15 cellular contexts compared by ENCODE assay signal in genomic region chr1:205961405-205961804, GRCh38. TPM values are rescaled to one million over a fixed set of nuclear protein-coding genes. Genes with fewer than 3 reads are reported as not detected.
A peak's percentile ranks its signal among the peaks of the same experiment; 100 is the strongest.
DNase-seq lines count a peak whose midpoint lies in the region; ATAC-seq, FAIRE-seq and TF ChIP-seq lines count a peak whose summit lies in the region.
"Had no signal": no experiment of that assay in that cellular context is flagged by ENCODE, and none has a peak within 500 bp of the region (broad histone marks: within the 10 kb centered on the region; RNA-seq: fewer than 3 reads in every experiment).

No MANE protein-coding gene starts in this region.

- no peaks in the 10 kb centered on the region for H3K9me3 ChIP-seq in naive thymus-derived CD4-positive, alpha-beta T cell (ENCODE audit: control insufficient read depth in 2 of 3, low read length in 3 of 3)
- no peaks in the 10 kb centered on the region for H3K9me3 ChIP-seq in CD8-positive, alpha-beta memory T cell (ENCODE audit: low read length)

- H3K27me3 Mint-ChIP-seq in activated CD4-positive, alpha-beta T cell treated with anti-CD3 and anti-CD28 coated beads for 36 hours: peaks cover 4% of the 10 kb centered on the region
- peaks cover 25% of the 10 kb centered on the region for H3K27me3 Mint-ChIP-seq in activated T-cell treated with anti-CD3 and anti-CD28 coated beads, Interleukin-2, amount 50 U/mL, for 72 hours (ENCODE audit: low read depth)
- peaks cover 0 to 28% (median 17%) of the 10 kb centered on the region in 5 donors for H3K27me3 Mint-ChIP-seq in naive thymus-derived CD4-positive, alpha-beta T cell
- H3K27me3 Mint-ChIP-seq in CD8-positive, alpha-beta memory T cell: peaks cover 11 to 40% of the 10 kb centered on the region in 2 donors

- ATAC-seq in activated CD4-positive, alpha-beta T cell treated with anti-CD3 and anti-CD28 coated beads for 36 hours: peak; percentile 89
- ATAC-seq in GM18868 (IDR thresholded peaks at IDR 0.05; ENCODE audit: unreplicated experiment): peak; percentile 53
- peak; percentile 83 to 92 for ATAC-seq in activated T-cell treated with anti-CD3 and anti-CD28 coated beads, Interleukin-2, amount 50 U/mL, for 72 hours (replicated peaks in 1 of 2)
- ATAC-seq in naive thymus-derived CD4-positive, alpha-beta T cell: peak; percentile 46

- no peak for FAIRE-seq in GM12892 (lab: Jason Lieb, UNC)

- H3K27ac ChIP-seq in naive thymus-derived CD4-positive, alpha-beta T cell (ENCODE audit: low read depth, low read length): no peak overlapping the region
- H3K27ac ChIP-seq in CD8-positive, alpha-beta memory T cell (ENCODE audit: low read depth, low read length): no peak overlapping the region

- H3K4me3 Mint-ChIP-seq in activated CD4-positive, alpha-beta T cell treated with anti-CD3 and anti-CD28 coated beads for 36 hours: no peak overlapping the region
- H3K4me3 Mint-ChIP-seq in activated T-cell treated with anti-CD3 and anti-CD28 coated beads, Interleukin-2, amount 50 U/mL, for 72 hours: no peak overlapping the region
- H3K4me3 Mint-ChIP-seq in naive thymus-derived CD4-positive, alpha-beta T cell: no peak overlapping the region
- H3K4me3 Mint-ChIP-seq in CD8-positive, alpha-beta memory T cell: no peak overlapping the region
- H3K4me3 Mint-ChIP-seq: activated naive CD8-positive, alpha-beta T cell treated with anti-CD3 and anti-CD28 coated beads, Interleukin-2, amount 10 ng/mL, durations not matched to agents 7 days and 5 days; nephron progenitor cell; type B pancreatic cell had no signal

- H3K36me3 ChIP-seq in naive thymus-derived CD4-positive, alpha-beta T cell (ENCODE audit: control insufficient read depth in 2 of 3, insufficient read depth in 3 of 3, low read length in 3 of 3): no peaks in the 10 kb centered on the region
- no peaks in the 10 kb centered on the region for H3K36me3 ChIP-seq in CD8-positive, alpha-beta memory T cell (ENCODE audit: insufficient read depth, low read length)

- H3K4me1 ChIP-seq in naive thymus-derived CD4-positive, alpha-beta T cell (ENCODE audit: control insufficient read depth in 2 of 2, insufficient read depth in 2 of 2, low read length in 2 of 2): no peaks in the 10 kb centered on the region
- H3K4me1 ChIP-seq in CD8-positive, alpha-beta memory T cell (ENCODE audit: insufficient read depth, low read length): no peaks in the 10 kb centered on the region

- H3K27ac Mint-ChIP-seq in activated CD4-positive, alpha-beta T cell treated with anti-CD3 and anti-CD28 coated beads for 36 hours: peak overlapping the region; percentile 44
- no peak overlapping the region for H3K27ac Mint-ChIP-seq in activated T-cell treated with anti-CD3 and anti-CD28 coated beads, Interleukin-2, amount 50 U/mL, for 72 hours
- H3K27ac Mint-ChIP-seq in naive thymus-derived CD4-positive, alpha-beta T cell: peak overlapping the region in 1 of 9 donors; percentile 81
- no peak overlapping the region for H3K27ac Mint-ChIP-seq in CD8-positive, alpha-beta memory T cell
- H3K27ac Mint-ChIP-seq: activated naive CD8-positive, alpha-beta T cell treated with anti-CD3 and anti-CD28 coated beads, Interleukin-2, amount 10 ng/mL, durations not matched to agents 7 days and 5 days; nephron progenitor cell; type B pancreatic cell had no signal

- intact Hi-C loops in activated CD4-positive, alpha-beta T cell treated with anti-CD3 and anti-CD28 coated beads for 36 hours (cut with DNase I, micrococcal nuclease): loop anchor here in 1 of 2 experiments (5.0 kb wide), 1 partner anchor 169 kb away; no protein-coding TSS in a partner anchor
- intact Hi-C loops in naive thymus-derived CD4-positive, alpha-beta T cell (cut with micrococcal nuclease): no loop called here

- H3K4me3 ChIP-seq in naive thymus-derived CD4-positive, alpha-beta T cell (ENCODE audit: low read length): no peak overlapping the region
- H3K4me3 ChIP-seq in CD8-positive, alpha-beta memory T cell (ENCODE audit: low read length): no peak overlapping the region

- CTCF ChIA-PET in activated CD4-positive, alpha-beta T cell treated with anti-CD3 and anti-CD28 coated beads for 36 hours (lab: Charles Lee): interaction anchor here (0.6 to 4.3 kb wide), 4 partner anchors 16 to 69 kb away, joined by 3 to 23 read pairs (median 4); no protein-coding TSS in a partner anchor
- CTCF ChIA-PET in naive thymus-derived CD4-positive, alpha-beta T cell (lab: Charles Lee): no interaction called here
- CTCF ChIA-PET in CD8-positive, alpha-beta memory T cell (lab: Charles Lee): interaction anchor here (1.8 to 1.9 kb wide), 2 partner anchors 11 to 16 kb away, joined by 3 to 7 read pairs; no protein-coding TSS in a partner anchor

- TF ChIP-seq POLR2A in GM12892 (IDR thresholded peaks at IDR 0.05; ENCODE audit: low read depth, low read length): no peak

- no peaks in the 10 kb centered on the region for H3K9me3 Mint-ChIP-seq in activated CD4-positive, alpha-beta T cell treated with anti-CD3 and anti-CD28 coated beads for 36 hours (ENCODE audit: low read depth)
- no peaks in the 10 kb centered on the region for H3K9me3 Mint-ChIP-seq in activated T-cell treated with anti-CD3 and anti-CD28 coated beads, Interleukin-2, amount 50 U/mL, for 72 hours
- no peaks in the 10 kb centered on the region for H3K9me3 Mint-ChIP-seq in naive thymus-derived CD4-positive, alpha-beta T cell
- peaks cover 0 to 3% (median 0%) of the 10 kb centered on the region in 5 donors for H3K9me3 Mint-ChIP-seq in CD8-positive, alpha-beta memory T cell
- H3K9me3 Mint-ChIP-seq: activated naive CD8-positive, alpha-beta T cell treated with anti-CD3 and anti-CD28 coated beads, Interleukin-2, amount 10 ng/mL, durations not matched to agents 7 days and 5 days; nephron progenitor cell; type B pancreatic cell had no signal

- peaks cover 9% of the 10 kb centered on the region for H3K4me1 Mint-ChIP-seq in activated CD4-positive, alpha-beta T cell treated with anti-CD3 and anti-CD28 coated beads for 36 hours
- H3K4me1 Mint-ChIP-seq in activated T-cell treated with anti-CD3 and anti-CD28 coated beads, Interleukin-2, amount 50 U/mL, for 72 hours (ENCODE audit: low read depth): peaks cover 24% of the 10 kb centered on the region
- peaks cover 0 to 11% (median 0%) of the 10 kb centered on the region in 7 donors for H3K4me1 Mint-ChIP-seq in naive thymus-derived CD4-positive, alpha-beta T cell
- no peaks in the 10 kb centered on the region for H3K4me1 Mint-ChIP-seq in CD8-positive, alpha-beta memory T cell
- H3K4me1 Mint-ChIP-seq: activated naive CD8-positive, alpha-beta T cell treated with anti-CD3 and anti-CD28 coated beads, Interleukin-2, amount 10 ng/mL, durations not matched to agents 7 days and 5 days had no signal

- no peaks in the 10 kb centered on the region for H3K27me3 ChIP-seq in naive thymus-derived CD4-positive, alpha-beta T cell (ENCODE audit: control insufficient read depth in 2 of 2, insufficient read depth in 2 of 2, low read length in 2 of 2)
- no peaks in the 10 kb centered on the region for H3K27me3 ChIP-seq in CD8-positive, alpha-beta memory T cell (ENCODE audit: insufficient read depth, low read length, poor library complexity, severe bottlenecking)

- POLR2A ChIA-PET in activated CD4-positive, alpha-beta T cell treated with anti-CD3 and anti-CD28 coated beads for 36 hours (lab: Charles Lee): no interaction called here
- POLR2A ChIA-PET in naive thymus-derived CD4-positive, alpha-beta T cell (lab: Charles Lee): interaction anchor here (0.6 kb wide), 1 partner anchor 121 kb away, joined by 4 read pairs; no protein-coding TSS in a partner anchor
- POLR2A ChIA-PET in CD8-positive, alpha-beta memory T cell (lab: Charles Lee): no interaction called here

- DNase-seq in activated CD4-positive, alpha-beta T cell treated with anti-CD3 and anti-CD28 coated beads for 36 hours: peak; percentile 64
- no peak for DNase-seq in activated CD4-positive, alpha-beta T cell treated with anti-CD3 and anti-CD28 coated beads, Interleukin-2, amount 50 U/mL, for 1 hour
- DNase-seq in activated T-cell treated with anti-CD3 and anti-CD28 coated beads, Interleukin-2, amount 50 U/mL, for 72 hours: peak; percentile 41 to 43
- peak in 1 of 9 donors; percentile 33 for DNase-seq in naive thymus-derived CD4-positive, alpha-beta T cell
- DNase-seq in GM12892 (ENCODE audit: insufficient read length) (no peak), NOMO-1 (lab: John Stamatoyannopoulos, UW; ENCODE audit: unreplicated experiment in 2 of 2) (no peak)
- no peak for DNase-seq in CD8-positive, alpha-beta memory T cell
- DNase-seq: activated naive CD8-positive, alpha-beta T cell treated with anti-CD3 and anti-CD28 coated beads, Interleukin-2, amount 10 ng/mL, durations not matched to agents 7 days and 5 days; effector memory CD4-positive, alpha-beta T cell; nephron progenitor cell; stimulated activated CD4-positive, alpha-beta T cell treated with anti-CD3 and anti-CD28 coated beads, Interleukin-4, amount 100 ng/mL, for 24 hours had no signal

- no peaks in the 10 kb centered on the region for H3K36me3 Mint-ChIP-seq in activated CD4-positive, alpha-beta T cell treated with anti-CD3 and anti-CD28 coated beads for 36 hours (ENCODE audit: low read depth)
- no peaks in the 10 kb centered on the region for H3K36me3 Mint-ChIP-seq in activated T-cell treated with anti-CD3 and anti-CD28 coated beads, Interleukin-2, amount 50 U/mL, for 72 hours (ENCODE audit: insufficient read depth in 2 of 2)
- H3K36me3 Mint-ChIP-seq in naive thymus-derived CD4-positive, alpha-beta T cell: no peaks in the 10 kb centered on the region
- no peaks in the 10 kb centered on the region for H3K36me3 Mint-ChIP-seq in CD8-positive, alpha-beta memory T cell
- H3K36me3 Mint-ChIP-seq: activated naive CD8-positive, alpha-beta T cell treated with anti-CD3 and anti-CD28 coated beads, Interleukin-2, amount 10 ng/mL, durations not matched to agents 7 days and 5 days; type B pancreatic cell had no signal

RNA-seq across cellular contexts. Expression of gene SLC26A9, which starts 18.1 kb away (rescaled TPM):
- total RNA-seq in activated CD4-positive, alpha-beta T cell treated with anti-CD3 and anti-CD28 coated beads for 36 hours: not detected
- total RNA-seq in activated T-cell treated with anti-CD3 and anti-CD28 coated beads, Interleukin-2, amount 50 U/mL, for 72 hours: not detected
- not detected for total RNA-seq in naive thymus-derived CD4-positive, alpha-beta T cell
- polyA plus RNA-seq in naive thymus-derived CD4-positive, alpha-beta T cell: not detected
- polyA plus RNA-seq in GM12892 (2012; ENCODE audit: missing spikeins): 0.32 TPM
- total RNA-seq in CD8-positive, alpha-beta memory T cell: not detected
- not detected for polyA plus RNA-seq in CD8-positive, alpha-beta memory T cell
- total RNA-seq: A673; activated naive CD8-positive, alpha-beta T cell treated with anti-CD3 and anti-CD28 coated beads, Interleukin-2, amount 10 ng/mL, durations not matched to agents 7 days and 5 days; T-helper 2 cell treated with Interferon-gamma antibody and Interleukin-4, amounts not matched to agents 100 ng/mL and 5 ng/mL, for 36 hours had no signal

RNA-seq across cellular contexts. Expression of gene RAB7B, which starts 41.8 kb away (rescaled TPM):
- total RNA-seq in activated CD4-positive, alpha-beta T cell treated with anti-CD3 and anti-CD28 coated beads for 36 hours: not detected
- not detected for total RNA-seq in activated T-cell treated with anti-CD3 and anti-CD28 coated beads, Interleukin-2, amount 50 U/mL, for 72 hours
- under 1 TPM in 3 of 5 experiments, not detected in 2; 0.24 to 0.76 (median 0.35) TPM for total RNA-seq in naive thymus-derived CD4-positive, alpha-beta T cell
- polyA plus RNA-seq in naive thymus-derived CD4-positive, alpha-beta T cell: not detected
- not detected for polyA plus RNA-seq in GM12892 (2012; ENCODE audit: missing spikeins)
- under 1 TPM; 0.29 to 0.48 TPM for total RNA-seq in CD8-positive, alpha-beta memory T cell
- polyA plus RNA-seq in CD8-positive, alpha-beta memory T cell: not detected
- total RNA-seq: T-helper 2 cell treated with Interferon-gamma antibody and Interleukin-4, amounts not matched to agents 100 ng/mL and 5 ng/mL, for 36 hours had no signal

Comparison
In these comparisons a context has a peak if more than half of its experiments do, and no peak if none do; other contexts are left out.
1. DNase-seq: peak in activated CD4-positive, alpha-beta T cell treated with anti-CD3 and anti-CD28 coated beads for 36 hours (single experiment) and activated T-cell treated with anti-CD3 and anti-CD28 coated beads, Interleukin-2, amount 50 U/mL, for 72 hours (2 of 2); none in activated CD4-positive, alpha-beta T cell treated with anti-CD3 and anti-CD28 coated beads, Interleukin-2, amount 50 U/mL, for 1 hour (single experiment), GM12892 (single experiment), NOMO-1 (0 of 2) and CD8-positive, alpha-beta memory T cell (0 of 5).
2. Peak in every context shown above with its lines, with median percentiles within 50 percentile points of each other: ATAC-seq.